ENCODE assay signal across 9 cellular contexts in genomic region chr19:18340990-18341868, GRCh38. TPM values are rescaled to one million over a fixed set of nuclear protein-coding genes. Genes with fewer than 3 reads are reported as not detected.
DNase-seq lines count a peak whose midpoint lies in the region; ATAC-seq lines count a peak whose summit lies in the region.
"Had no signal": no experiment of that assay in that cellular context is flagged by ENCODE, and none has a peak within 500 bp of the region (broad histone marks: within the 10 kb centered on the region; RNA-seq: fewer than 3 reads in every experiment).

No MANE protein-coding gene starts in this region.

- peak; percentile 20 for ATAC-seq in HG03039 (IDR thresholded peaks at IDR 0.05; ENCODE audit: unreplicated experiment)
- peak; percentile 50 for ATAC-seq in left ventricle myocardium superior
- no peak for ATAC-seq in GM21515 (IDR thresholded peaks at IDR 0.05; ENCODE audit: unreplicated experiment)
- no peak for ATAC-seq in GM21390 (IDR thresholded peaks at IDR 0.05; ENCODE audit: unreplicated experiment)

- H3K36me3 ChIP-seq in ES-I3 (ENCODE audit: insufficient read depth, low read length) (no peaks in the 10 kb centered on the region), rectal smooth muscle tissue (ENCODE audit: control insufficient read depth, insufficient read depth, low read length) (peaks cover 5% of the 10 kb centered on the region)

- H3K27me3 Mint-ChIP-seq in activated naive CD4-positive, alpha-beta T cell treated with anti-CD3 and anti-CD28 coated beads, Interleukin-2, amount 50 U/mL, for 24 hours: no peaks in the 10 kb centered on the region

- peaks cover 13% of the 10 kb centered on the region for H3K4me1 ChIP-seq in ES-I3 (ENCODE audit: insufficient read depth, low read length)
- no peaks in the 10 kb centered on the region for H3K4me1 ChIP-seq in rectal smooth muscle tissue (ENCODE audit: control insufficient read depth, insufficient read depth, low read length)

- H3K27ac ChIP-seq in rectal smooth muscle tissue (ENCODE audit: low read depth, low read length): peak overlapping the region; percentile 80

- H3K9me3 Mint-ChIP-seq in activated naive CD4-positive, alpha-beta T cell treated with anti-CD3 and anti-CD28 coated beads, Interleukin-2, amount 50 U/mL, for 24 hours: no peaks in the 10 kb centered on the region

- H3K27me3 ChIP-seq in rectal smooth muscle tissue (ENCODE audit: control insufficient read depth, insufficient read depth, low read length): no peaks in the 10 kb centered on the region

- peak overlapping the region; percentile 78 for H3K4me3 ChIP-seq in rectal smooth muscle tissue (ENCODE audit: low read length)

- intact Hi-C loops in left ventricle myocardium superior (cut with micrococcal nuclease): no loop called here

- peaks cover 16% of the 10 kb centered on the region for H3K4me1 Mint-ChIP-seq in activated naive CD4-positive, alpha-beta T cell treated with anti-CD3 and anti-CD28 coated beads, Interleukin-2, amount 50 U/mL, for 24 hours

- peak overlapping the region; percentile 78 for H3K9ac ChIP-seq in ES-I3 (ENCODE audit: low read depth, low read length)
- peak overlapping the region; percentile 90 for H3K9ac ChIP-seq in rectal smooth muscle tissue (ENCODE audit: low read length)

- H3K9me3 ChIP-seq in ES-I3 (ENCODE audit: control insufficient read depth, insufficient read depth, low read length): no peaks in the 10 kb centered on the region

- peak overlapping the region; percentile 90 for H3K4me3 Mint-ChIP-seq in activated naive CD4-positive, alpha-beta T cell treated with anti-CD3 and anti-CD28 coated beads, Interleukin-2, amount 50 U/mL, for 24 hours

- DNase-seq in SKM-1 treated with dmso at 0.1 percent for 144 hours (lab: John Stamatoyannopoulos, UW; ENCODE audit: unreplicated experiment) (peak; percentile 41), left ventricle myocardium superior (peak; percentile 66)

- peaks cover 3% of the 10 kb centered on the region for H3K36me3 Mint-ChIP-seq in activated naive CD4-positive, alpha-beta T cell treated with anti-CD3 and anti-CD28 coated beads, Interleukin-2, amount 50 U/mL, for 24 hours

- H3K27ac Mint-ChIP-seq in activated naive CD4-positive, alpha-beta T cell treated with anti-CD3 and anti-CD28 coated beads, Interleukin-2, amount 50 U/mL, for 24 hours: peak overlapping the region; percentile 91

RNA-seq across cellular contexts. Expression of gene PGPEP1, which starts 0.8 kb away (rescaled TPM):
- total RNA-seq in left ventricle myocardium superior: 41.2 TPM

RNA-seq across cellular contexts. Expression of gene LSM4, which starts 18.4 kb away (rescaled TPM):
- 98.0 TPM for total RNA-seq in left ventricle myocardium superior

RNA-seq across cellular contexts. Expression of gene GDF15, which starts 44.7 kb away (rescaled TPM):
- 0.27 TPM for total RNA-seq in left ventricle myocardium superior
- total RNA-seq: frontal cortex had no signal

RNA-seq across cellular contexts. Expression of gene LRRC25, which starts 56.2 kb away (rescaled TPM):
- 2.9 TPM for total RNA-seq in left ventricle myocardium superior

RNA-seq across cellular contexts. Expression of gene JUND, which starts 59.8 kb away (rescaled TPM):
- 89.2 TPM for total RNA-seq in left ventricle myocardium superior

Comparison
In these comparisons a context has a peak if more than half of its experiments do, and no peak if none do; other contexts are left out.
1. ATAC-seq: peak in HG03039 (single experiment) and left ventricle myocardium superior (single experiment); none in GM21515 (single experiment) and GM21390 (single experiment).